Comparison of ENCODE assay signal across 11 cellular contexts in genomic region chr7:63927261-63927660, GRCh38.
DNase-seq lines count a peak whose midpoint lies in the region; ATAC-seq and TF ChIP-seq lines count a peak whose summit lies in the region.
"Had no signal": no experiment of that assay in that cellular context is flagged by ENCODE, and none has a peak within 500 bp of the region (broad histone marks: within the 10 kb centered on the region; RNA-seq: fewer than 3 reads in every experiment).

No MANE protein-coding gene starts in this region.

- H3K27ac Mint-ChIP-seq in activated T-helper 17 cell treated with anti-CD3 and anti-CD28 coated beads, Interleukin-2, amount 50 U/mL, for 72 hours, result no peak overlapping the region

- 60 to 82% methylated on average over 5 of the region's 5 CpGs for WGBS in heart right ventricle, 2 donors
- WGBS in transverse colon (ENCODE audit: low coverage in 1 of 2), 2 donors, result 84% methylated on average over 5 of the region's 5 CpGs; no CpG with 5 or more reads in 1 of the 2 donors

- H3K27me3 Mint-ChIP-seq in activated T-helper 17 cell treated with anti-CD3 and anti-CD28 coated beads, Interleukin-2, amount 50 U/mL, for 72 hours, result no peaks in the 10 kb centered on the region

- peak overlapping the region in 5 of 10 donors; percentile 90 to 93 (median 93) for H3K27ac ChIP-seq in heart right ventricle
- H3K27ac ChIP-seq in muscle layer of duodenum (ENCODE audit: low read length), result no peak overlapping the region
- H3K27ac ChIP-seq in transverse colon, result peak overlapping the region in 3 of 4 donors; percentile 81 to 87 (median 82)

- H3K4me3 ChIP-seq in heart right ventricle, result peak overlapping the region in 8 of 10 donors; percentile 47 to 82 (median 72)
- H3K4me3 ChIP-seq in muscle layer of duodenum (ENCODE audit: low read depth in 1 of 2, low read length in 2 of 2), result peak overlapping the region; percentile 75 to 90
- peak overlapping the region in 2 of 4 donors; percentile 49 to 78 for H3K4me3 ChIP-seq in transverse colon

- peaks cover 0 to 13% (median 0%) of the 10 kb centered on the region in 7 donors for H3K27me3 ChIP-seq in heart right ventricle
- H3K27me3 ChIP-seq in muscle layer of duodenum (ENCODE audit: low read depth, low read length), result no peaks in the 10 kb centered on the region
- no peaks in the 10 kb centered on the region for H3K27me3 ChIP-seq in transverse colon

- H3K36me3 Mint-ChIP-seq in activated T-helper 17 cell treated with anti-CD3 and anti-CD28 coated beads, Interleukin-2, amount 50 U/mL, for 72 hours (ENCODE audit: low read depth), result no peaks in the 10 kb centered on the region

- TF ChIP-seq CTCF in heart right ventricle (IDR thresholded peaks at IDR 0.05) (no peak), transverse colon (IDR thresholded peaks at IDR 0.05) (no peak)

- DNase-seq in heart right ventricle, result no peak
- DNase-seq in left ventricle myocardium superior, result no peak
- DNase-seq in transverse colon, result no peak
- no peak for DNase-seq in epidermal melanocyte (ENCODE audit: insufficient read length, low spot score)
- DNase-seq: effector CD8-positive, alpha-beta T cell; GOT3; NCI-H226 had no signal

- TF ChIP-seq POLR2A in transverse colon (IDR thresholded peaks at IDR 0.05), result no peak

- H3K9me3 Mint-ChIP-seq in activated T-helper 17 cell treated with anti-CD3 and anti-CD28 coated beads, Interleukin-2, amount 50 U/mL, for 72 hours, result peaks cover 4% of the 10 kb centered on the region

- intact Hi-C loops in heart right ventricle (cut with DNase I) (loop anchor here in 3 of 10 donors (10.0 kb wide), 3 partner anchors 118 to 388 kb away; partner anchors contain the start of genes ZNF727 (in 1 of the 3) and ZNF736 (in 1 of the 3)), left ventricle myocardium superior (cut with micrococcal nuclease) (no loop called here), transverse colon (cut with DNase I; ENCODE audit: low total_unique reads) (no loop called here)

- ATAC-seq in heart right ventricle, result no peak
- ATAC-seq in left ventricle myocardium superior, result no peak
- no peak for ATAC-seq in activated T-helper 17 cell treated with anti-CD3 and anti-CD28 coated beads, Interleukin-2, amount 50 U/mL, for 72 hours (replicated peaks)
- ATAC-seq in HG03108 (IDR thresholded peaks at IDR 0.05; ENCODE audit: unreplicated experiment), result no peak
- no peak for ATAC-seq in GM21717 (IDR thresholded peaks at IDR 0.05; ENCODE audit: unreplicated experiment)

- H3K36me3 ChIP-seq in heart right ventricle (no peaks in the 10 kb centered on the region), muscle layer of duodenum (ENCODE audit: control insufficient read depth in 1 of 2, insufficient read depth in 2 of 2, low read length in 2 of 2) (no peaks in the 10 kb centered on the region), transverse colon (no peaks in the 10 kb centered on the region)

- in situ Hi-C loops in transverse colon (cut with MboI; ENCODE audit: low pct_ligation_motif_present in 1 of 4, low pct_unique_long_range_greater_than_20kb in 1 of 4, low sequenced_read_pairs in 3 of 4), result no loop called here

- H3K4me1 ChIP-seq in heart right ventricle (peaks cover 0 to 14% (median 6%) of the 10 kb centered on the region in 9 donors), muscle layer of duodenum (ENCODE audit: control insufficient read depth in 1 of 2, insufficient read depth in 2 of 2, low read length in 2 of 2) (peaks cover 0 to 4% of the 10 kb centered on the region in 2 donors), transverse colon (peaks cover 0 to 10% (median 3%) of the 10 kb centered on the region in 4 donors)

- no peaks in the 10 kb centered on the region for H3K4me1 Mint-ChIP-seq in activated T-helper 17 cell treated with anti-CD3 and anti-CD28 coated beads, Interleukin-2, amount 50 U/mL, for 72 hours

- H3K4me3 Mint-ChIP-seq in activated T-helper 17 cell treated with anti-CD3 and anti-CD28 coated beads, Interleukin-2, amount 50 U/mL, for 72 hours, result peak overlapping the region; percentile 81

- no peak for TF ChIP-seq EP300 in transverse colon (IDR thresholded peaks at IDR 0.05; ENCODE audit: low read depth)

- H3K9me3 ChIP-seq in heart right ventricle (peaks cover 0 to 67% (median 0%) of the 10 kb centered on the region in 11 donors), muscle layer of duodenum (ENCODE audit: control insufficient read depth in 1 of 2, low read length in 2 of 2) (peaks cover 0 to 15% of the 10 kb centered on the region in 2 donors), transverse colon (no peaks in the 10 kb centered on the region)
